Comparison of ENCODE assay signal across 17 cellular contexts in genomic region chr16:67940436-67941089, GRCh38. TPM values are rescaled to one million over a fixed set of nuclear protein-coding genes. Genes with fewer than 3 reads are reported as not detected.
DNase-seq lines count a peak whose midpoint lies in the region; ATAC-seq and TF ChIP-seq lines count a peak whose summit lies in the region.
"Had no signal": no experiment of that assay in that cellular context is flagged by ENCODE, and none has a peak within 500 bp of the region (broad histone marks: within the 10 kb centered on the region; RNA-seq: fewer than 3 reads in every experiment).

No MANE protein-coding gene starts in this region.

- H3K27me3 Mint-ChIP-seq in CD4-positive, alpha-beta memory T cell = no peaks in the 10 kb centered on the region
- no peaks in the 10 kb centered on the region for H3K27me3 Mint-ChIP-seq in IgD-negative memory B cell
- no peaks in the 10 kb centered on the region for H3K27me3 Mint-ChIP-seq in effector memory CD8-positive, alpha-beta T cell

- H3K4me3 ChIP-seq in CD4-positive, alpha-beta memory T cell (ENCODE audit: low read length in 2 of 2) = no peak overlapping the region
- no peak overlapping the region for H3K4me3 ChIP-seq in Peyer's patch
- H3K4me3 ChIP-seq: cardiac muscle cell had no signal

- peaks cover 3 to 16% of the 10 kb centered on the region in 2 donors for H3K36me3 Mint-ChIP-seq in CD4-positive, alpha-beta memory T cell
- H3K36me3 Mint-ChIP-seq in IgD-negative memory B cell = peaks cover 2% of the 10 kb centered on the region
- H3K36me3 Mint-ChIP-seq in effector memory CD8-positive, alpha-beta T cell (ENCODE audit: insufficient read depth) = peaks cover 13% of the 10 kb centered on the region

- CTCF ChIA-PET in CD4-positive, alpha-beta memory T cell (lab: Charles Lee; ENCODE audit: partially characterized antibody) = interaction anchor here (0.6 to 4.2 kb wide), 17 partner anchors 8 to 448 kb away, joined by 3 to 25 read pairs (median 4); partner anchors contain the start of genes CTRL, DPEP2NB and NRN1L

- peak overlapping the region in 5 of 8 donors; percentile 50 to 79 (median 61) for H3K4me3 Mint-ChIP-seq in CD4-positive, alpha-beta memory T cell
- H3K4me3 Mint-ChIP-seq in IgD-negative memory B cell = peak overlapping the region in 1 of 4 donors; percentile 42
- H3K4me3 Mint-ChIP-seq in effector memory CD8-positive, alpha-beta T cell = no peak overlapping the region

- no peak for ATAC-seq in effector memory CD8-positive, alpha-beta T cell (replicated peaks)
- ATAC-seq in HG03439 (IDR thresholded peaks at IDR 0.05; ENCODE audit: unreplicated experiment) = no peak
- ATAC-seq: SK-N-SH treated with all-trans-retinoic acid at 6 μM for 48 hours had no signal

- peaks cover 43% of the 10 kb centered on the region for H3K4me1 ChIP-seq in CD4-positive, alpha-beta memory T cell (ENCODE audit: insufficient read depth, low read length)
- peaks cover 0 to 42% (median 9%) of the 10 kb centered on the region in 4 donors for H3K4me1 ChIP-seq in Peyer's patch

- no peak for TF ChIP-seq CTCF in Peyer's patch (IDR thresholded peaks at IDR 0.05)

- H3K9me3 ChIP-seq in CD4-positive, alpha-beta memory T cell (ENCODE audit: control insufficient read depth in 1 of 2, low read length in 2 of 2) = no peaks in the 10 kb centered on the region
- no peaks in the 10 kb centered on the region for H3K9me3 ChIP-seq in Peyer's patch

- H3K4me1 Mint-ChIP-seq in CD4-positive, alpha-beta memory T cell = peaks cover 21 to 43% (median 33%) of the 10 kb centered on the region in 4 donors
- H3K4me1 Mint-ChIP-seq in IgD-negative memory B cell = peaks cover 9 to 19% (median 17%) of the 10 kb centered on the region in 3 donors
- H3K4me1 Mint-ChIP-seq in effector memory CD8-positive, alpha-beta T cell (ENCODE audit: low read depth in 2 of 2) = peaks cover 29 to 32% of the 10 kb centered on the region in 2 donors

- POLR2A ChIA-PET in CD4-positive, alpha-beta memory T cell (lab: Charles Lee; ENCODE audit: partially characterized antibody) = interaction anchor here (0.6 to 7.3 kb wide), 6 partner anchors 9 to 393 kb away, joined by 3 to 44 read pairs (median 4); partner anchors contain the start of genes DPEP2 and SLC12A4

- TF ChIP-seq POLR2A in Peyer's patch (IDR thresholded peaks at IDR 0.05) = no peak

- peak overlapping the region; percentile 77 to 93 (median 83) for H3K27ac Mint-ChIP-seq in CD4-positive, alpha-beta memory T cell
- peak overlapping the region in 2 of 3 donors; percentile 40 to 87 for H3K27ac Mint-ChIP-seq in IgD-negative memory B cell
- H3K27ac Mint-ChIP-seq in effector memory CD8-positive, alpha-beta T cell = peak overlapping the region; percentile 62 to 87

- intact Hi-C loops in CD4-positive, alpha-beta memory T cell (cut with micrococcal nuclease) = no loop called here

- H3K9me3 Mint-ChIP-seq in CD4-positive, alpha-beta memory T cell = peaks cover 0 to 3% (median 0%) of the 10 kb centered on the region in 8 donors
- H3K9me3 Mint-ChIP-seq in IgD-negative memory B cell = no peaks in the 10 kb centered on the region
- H3K9me3 Mint-ChIP-seq in effector memory CD8-positive, alpha-beta T cell = no peaks in the 10 kb centered on the region

- no peak for DNase-seq in CD4-positive, alpha-beta memory T cell
- DNase-seq in effector memory CD8-positive, alpha-beta T cell = no peak
- DNase-seq in Peyer's patch = no peak
- DNase-seq in AG20443 (ENCODE audit: low spot score) = no peak
- DNase-seq: activated CD4-positive, CD25-positive, alpha-beta regulatory T cell treated with anti-CD3 and anti-CD28 coated beads, Interleukin-2, amount 50 U/mL, for 72 hours; activated gamma-delta T cell; foreskin melanocyte; KG1; NCI-H1417 treated with DMSO at 0.1 percent for 48 hours; NCI-H446 treated with DMSO at 0.1 percent for 48 hours; posterior cingulate gyrus; stimulated activated CD4-positive, alpha-beta T cell treated with anti-CD3 and anti-CD28 coated beads, Interleukin-12 subunit alpha, Interleukin-12 subunit beta, amount 100 ng/mL, for 4 hours had no signal

- H3K36me3 ChIP-seq in CD4-positive, alpha-beta memory T cell (ENCODE audit: insufficient read depth, low read length) = peaks cover under 1% of the 10 kb centered on the region
- H3K36me3 ChIP-seq in Peyer's patch = peaks cover 0 to 20% (median 0%) of the 10 kb centered on the region in 3 donors

- H3K27me3 ChIP-seq in CD4-positive, alpha-beta memory T cell (ENCODE audit: insufficient read depth, low read length) = no peaks in the 10 kb centered on the region
- no peaks in the 10 kb centered on the region for H3K27me3 ChIP-seq in Peyer's patch
- H3K27me3 ChIP-seq: cardiac muscle cell had no signal

- peak overlapping the region; percentile 48 for H3K27ac ChIP-seq in CD4-positive, alpha-beta memory T cell (ENCODE audit: low read depth, low read length)
- H3K27ac ChIP-seq in Peyer's patch = peak overlapping the region in 2 of 4 donors; percentile 13 to 65
- H3K27ac ChIP-seq: cardiac muscle cell had no signal

RNA-seq across cellular contexts. Expression of gene LCAT, which starts 3.4 kb away (rescaled TPM):
- total RNA-seq in CD4-positive, alpha-beta memory T cell = 10 to 100 TPM; 18.2 to 20.3 TPM
- 1 to 10 TPM in 1 of 2 donors, not detected in 1; 1.9 TPM for polyA plus RNA-seq in CD4-positive, alpha-beta memory T cell
- polyA plus RNA-seq in IgD-negative memory B cell = 0.81 TPM
- 10 to 100 TPM in 1 of 4 donors, 1 to 10 TPM in 3; 3.6 to 19.0 (median 4.6) TPM for total RNA-seq in Peyer's patch

RNA-seq across cellular contexts. Expression of gene PSMB10, which starts 3.9 kb away (rescaled TPM):
- total RNA-seq in CD4-positive, alpha-beta memory T cell = 100 to 1,000 TPM; 147 to 152 TPM
- 100 to 1,000 TPM; 461 to 777 TPM for polyA plus RNA-seq in CD4-positive, alpha-beta memory T cell
- 510 TPM for polyA plus RNA-seq in IgD-negative memory B cell
- total RNA-seq in Peyer's patch = 100 to 1,000 TPM in 1 of 4 donors, 10 to 100 TPM in 3; 62.0 to 106 (median 79.9) TPM

RNA-seq across cellular contexts. Expression of gene CTRL, which starts 8.9 kb away (rescaled TPM):
- total RNA-seq in CD4-positive, alpha-beta memory T cell = 1 to 10 TPM; 5.1 to 8.6 TPM
- 1 to 10 TPM in 1 of 2 donors, under 1 TPM in 1; 0.41 to 1.8 TPM for polyA plus RNA-seq in CD4-positive, alpha-beta memory T cell
- polyA plus RNA-seq in IgD-negative memory B cell = 2.1 TPM
- total RNA-seq in Peyer's patch = 1 to 10 TPM; 2.4 to 5.3 (median 3.8) TPM

RNA-seq across cellular contexts. Expression of gene SLC12A4, which starts 27.9 kb away (rescaled TPM):
- total RNA-seq in CD4-positive, alpha-beta memory T cell = 10 to 100 TPM; 33.2 to 33.5 TPM
- polyA plus RNA-seq in CD4-positive, alpha-beta memory T cell = 1 to 10 TPM; 4.0 to 5.1 TPM
- polyA plus RNA-seq in IgD-negative memory B cell = 3.9 TPM
- total RNA-seq in Peyer's patch = 10 to 100 TPM; 10.7 to 83.3 (median 33.6) TPM

RNA-seq across cellular contexts. Expression of gene DPEP3, which starts 39.7 kb away (rescaled TPM):
- total RNA-seq in CD4-positive, alpha-beta memory T cell = 1 to 10 TPM in 1 of 2 experiments, under 1 TPM in 1; 0.91 to 1.2 TPM
- not detected for polyA plus RNA-seq in CD4-positive, alpha-beta memory T cell
- polyA plus RNA-seq in IgD-negative memory B cell = not detected
- not detected for total RNA-seq in Peyer's patch
- total RNA-seq: cardiac muscle cell, OCI-LY7 had no signal

Comparison
In these comparisons a context has a peak if more than half of its experiments do, and no peak if none do; other contexts are left out.
1. H3K4me3 Mint-ChIP-seq: peak in CD4-positive, alpha-beta memory T cell (5 of 8); none in effector memory CD8-positive, alpha-beta T cell (0 of 2).
2. Peak in every context shown above with its lines, with median percentiles within 50 percentile points of each other: H3K27ac Mint-ChIP-seq.